In the genomic region with DNA sequence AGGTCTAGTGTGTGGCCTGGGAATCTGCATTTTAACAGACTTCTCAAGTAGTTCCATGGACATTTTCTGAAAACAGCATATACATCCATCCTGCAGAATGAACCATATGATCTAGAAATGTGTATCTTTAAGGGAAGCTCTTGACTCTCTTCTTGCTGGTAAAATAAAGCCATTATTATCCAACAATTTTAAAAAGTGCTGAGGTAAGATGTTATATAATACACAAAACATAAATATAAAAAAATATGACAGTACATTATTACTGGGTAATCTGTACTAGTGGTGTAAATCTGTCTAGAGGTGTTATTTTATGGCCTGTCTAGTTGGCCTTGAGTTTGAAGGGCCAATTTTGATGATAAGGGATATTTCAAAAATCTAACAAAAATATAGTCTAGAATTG, we compare ENCODE assay signal across 26 cellular contexts.
"Had no signal": no experiment of that assay in that cellular context is flagged by ENCODE, and none has a peak within 500 bp of the region (broad histone marks: within the 10 kb centered on the region; RNA-seq: fewer than 3 reads in every experiment).

No MANE protein-coding gene starts in this region.

- H3K36me3 Mint-ChIP-seq: activated naive CD4-positive, alpha-beta T cell treated with anti-CD3 and anti-CD28 coated beads, Interleukin-2, amount 50 U/mL, for 24 hours; activated naive CD8-positive, alpha-beta T cell treated with anti-CD3 and anti-CD28 coated beads, Interleukin-2, amount 10 ng/mL, durations not matched to agents 7 days and 5 days had no signal

- H3K4me3 ChIP-seq: ascending aorta, cardiac muscle cell, PC-9 had no signal

- H3K4me1 Mint-ChIP-seq: activated CD4-positive, alpha-beta T cell treated with anti-CD3 and anti-CD28 coated beads, Interleukin-2, amount 10 ng/mL, durations not matched to agents 24 days and 14 days; activated naive CD4-positive, alpha-beta T cell treated with anti-CD3 and anti-CD28 coated beads, Interleukin-2, amount 50 U/mL, for 24 hours; activated naive CD8-positive, alpha-beta T cell treated with anti-CD3 and anti-CD28 coated beads, Interleukin-2, amount 10 ng/mL, durations not matched to agents 7 days and 5 days; central memory CD8-positive, alpha-beta T cell had no signal

- H3K27me3 ChIP-seq: ascending aorta, cardiac muscle cell had no signal

- DNase-seq: activated CD4-positive, alpha-beta T cell treated with anti-CD3 and anti-CD28 coated beads for 1 hour; activated CD4-positive, alpha-beta T cell treated with anti-CD3 and anti-CD28 coated beads, Interleukin-2, amount 10 ng/mL, durations not matched to agents 24 days and 14 days; activated CD4-positive, alpha-beta T cell treated with anti-CD3 and anti-CD28 coated beads, Interleukin-2, amount 50 U/mL, for 48 hours; activated CD4-positive, CD25-positive, alpha-beta regulatory T cell; activated CD8-positive, alpha-beta T cell treated with anti-CD3 and anti-CD28 coated beads, Interleukin-2, amount 10 ng/mL, durations not matched to agents 7 days and 5 days; activated gamma-delta T cell; activated naive CD4-positive, alpha-beta T cell treated with Interleukin-2 at 50 U/mL for 16 hours; activated naive CD8-positive, alpha-beta T cell treated with anti-CD3 and anti-CD28 coated beads, Interleukin-2, amount 10 ng/mL, durations not matched to agents 7 days and 5 days; activated T-cell treated with anti-CD3 and anti-CD28 coated beads, Interleukin-2, amount 50 U/mL, for 24 hours; amygdala; NCI-H1092; NCI-H1436 treated with DMSO at 0.1 percent for 48 hours; NCI-H1694 treated with DMSO at 0.1 percent for 48 hours; NCI-H2029; NCI-H345; NCI-H524 treated with DMSO at 0.1 percent for 48 hours; NCI-H748 treated with DMSO at 0.1 percent for 48 hours; PC-9; T1000; WERI-Rb-1 had no signal

- H3K27ac Mint-ChIP-seq: activated CD4-positive, alpha-beta T cell treated with anti-CD3 and anti-CD28 coated beads, Interleukin-2, amount 10 ng/mL, durations not matched to agents 24 days and 14 days; activated CD8-positive, alpha-beta T cell treated with anti-CD3 and anti-CD28 coated beads, Interleukin-2, amount 10 ng/mL, durations not matched to agents 7 days and 5 days; activated naive CD4-positive, alpha-beta T cell treated with anti-CD3 and anti-CD28 coated beads, Interleukin-2, amount 50 U/mL, for 24 hours; activated naive CD8-positive, alpha-beta T cell treated with anti-CD3 and anti-CD28 coated beads, Interleukin-2, amount 10 ng/mL, durations not matched to agents 7 days and 5 days; activated T-cell treated with anti-CD3 and anti-CD28 coated beads, Interleukin-2, amount 50 U/mL, for 24 hours; activated T-helper 2 cell treated with anti-CD3 and anti-CD28 coated beads, Interferon-gamma antibody, Interleukin-2, Interleukin-4, amounts not matched to agents 10 μg/mL and 5 μg/mL and 100 μg/mL, durations not matched to agents 14 hours and 24 hours and 36 hours had no signal

- H3K36me3 ChIP-seq: ascending aorta, cardiac muscle cell, WERI-Rb-1 had no signal

- H3K4me3 Mint-ChIP-seq: activated CD4-positive, alpha-beta T cell treated with anti-CD3 and anti-CD28 coated beads, Interleukin-2, amount 10 ng/mL, durations not matched to agents 24 days and 14 days; activated CD8-positive, alpha-beta T cell treated with anti-CD3 and anti-CD28 coated beads, Interleukin-2, amount 10 ng/mL, durations not matched to agents 7 days and 5 days; activated naive CD4-positive, alpha-beta T cell treated with anti-CD3 and anti-CD28 coated beads, Interleukin-2, amount 50 U/mL, for 24 hours; activated naive CD8-positive, alpha-beta T cell treated with anti-CD3 and anti-CD28 coated beads, Interleukin-2, amount 10 ng/mL, durations not matched to agents 7 days and 5 days; activated T-cell treated with anti-CD3 and anti-CD28 coated beads, Interleukin-2, amount 50 U/mL, for 24 hours; central memory CD8-positive, alpha-beta T cell had no signal

- H3K9me3 Mint-ChIP-seq: activated naive CD4-positive, alpha-beta T cell treated with anti-CD3 and anti-CD28 coated beads, Interleukin-2, amount 50 U/mL, for 24 hours; activated naive CD8-positive, alpha-beta T cell treated with anti-CD3 and anti-CD28 coated beads, Interleukin-2, amount 10 ng/mL, durations not matched to agents 7 days and 5 days; activated T-cell treated with anti-CD3 and anti-CD28 coated beads, Interleukin-2, amount 50 U/mL, for 24 hours; activated T-helper 2 cell treated with anti-CD3 and anti-CD28 coated beads, Interferon-gamma antibody, Interleukin-2, Interleukin-4, amounts not matched to agents 10 μg/mL and 5 μg/mL and 100 μg/mL, durations not matched to agents 14 hours and 24 hours and 36 hours had no signal

- H3K4me2 ChIP-seq: PC-9 had no signal

- H3K27ac ChIP-seq: ascending aorta, cardiac muscle cell, PC-9, RWPE1, WERI-Rb-1 had no signal
